Comparison of ENCODE assay signal across 23 cellular contexts in the genomic region with DNA sequence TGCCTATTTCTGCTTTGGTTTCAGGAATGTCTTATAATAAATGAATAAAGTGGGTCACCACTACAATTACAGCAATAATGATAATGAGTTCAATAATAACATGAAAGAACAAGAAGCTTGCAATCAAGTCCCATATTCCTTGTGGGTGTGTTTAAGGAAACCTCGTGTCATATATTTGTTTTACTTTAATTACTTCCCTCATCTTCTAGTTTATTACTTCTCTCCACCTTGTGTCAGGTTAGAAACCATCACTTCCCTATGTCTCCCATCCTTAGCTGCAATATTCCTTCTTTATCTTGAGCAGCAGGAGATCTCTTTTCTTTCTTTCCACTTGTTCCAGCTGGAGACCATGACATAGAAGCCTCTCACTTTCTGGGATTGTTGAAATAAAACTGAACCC.
DNase-seq lines count a peak whose midpoint lies in the region; ATAC-seq and TF ChIP-seq lines count a peak whose summit lies in the region.
"Had no signal": no experiment of that assay in that cellular context is flagged by ENCODE, and none has a peak within 500 bp of the region (broad histone marks: within the 10 kb centered on the region; RNA-seq: fewer than 3 reads in every experiment).

No MANE protein-coding gene starts in this region.

- peak; percentile 98 for ATAC-seq in left colon
- ATAC-seq: A549; CD8-positive, alpha-beta T cell; GM12878 had no signal

- no peaks in the 10 kb centered on the region for H3K9me3 ChIP-seq in OCI-LY7 (ENCODE audit: low read length)
- H3K9me3 ChIP-seq: A549; BLaER1 treated with 17β-estradiol and CSF1 and Interleukin-3, amounts not matched to agents 10 nM and 100 nM; Caco-2 had no signal

- no peaks in the 10 kb centered on the region for H4K20me1 ChIP-seq in OCI-LY7 (ENCODE audit: insufficient read depth, low read length)
- H4K20me1 ChIP-seq: BLaER1 treated with 17β-estradiol and CSF1 and Interleukin-3, amounts not matched to agents 10 nM and 100 nM had no signal

- H3K27ac ChIP-seq in caudate nucleus (ENCODE audit: low read depth, low read length) (peak overlapping the region; percentile 79), substantia nigra (ENCODE audit: low read depth, low read length, poor library complexity, severe bottlenecking) (peak overlapping the region; percentile 91), OCI-LY7 (ENCODE audit: low read depth, low read length, poor library complexity, severe bottlenecking) (no peak overlapping the region), brain microvascular endothelial cell (no peak overlapping the region)
- H3K27ac ChIP-seq: 22Rv1; A549; BLaER1 treated with 17β-estradiol and CSF1 and Interleukin-3, amounts not matched to agents 10 nM and 100 nM; C4-2B had no signal

- H3K36me3 ChIP-seq in OCI-LY7 (ENCODE audit: insufficient read depth, low read length) = no peaks in the 10 kb centered on the region
- no peaks in the 10 kb centered on the region for H3K36me3 ChIP-seq in brain microvascular endothelial cell (replicated peaks)
- H3K36me3 ChIP-seq: BLaER1 treated with 17β-estradiol and CSF1 and Interleukin-3, amounts not matched to agents 10 nM and 100 nM had no signal

- no peak for DNase-seq in caudate nucleus (lab: John Stamatoyannopoulos, UW)
- no peak for DNase-seq in left colon
- no peak for DNase-seq in substantia nigra (lab: John Stamatoyannopoulos, UW)
- no peak for DNase-seq in OCI-LY7 (ENCODE audit: low spot score)
- DNase-seq in brain microvascular endothelial cell = no peak
- no peak for DNase-seq in activated CD4-positive, alpha-beta T cell treated with anti-CD3 and anti-CD28 coated beads, Interleukin-2, amount 50 U/mL, for 4 hours
- DNase-seq: AML-193; Caco-2; Calu3; CD4-positive, alpha-beta T cell; CD8-positive, alpha-beta T cell; DMS 273 treated with DMSO at 0.1 percent for 48 hours; DMS153; DMS53; DMS79; DND-41; EL; GDM1 had no signal

- POLR2A ChIA-PET in OCI-LY7 (lab: Charles Lee) = interaction anchor here (0.6 kb wide), 1 partner anchor 244 kb away, joined by 3 read pairs; no protein-coding TSS in a partner anchor

- CTCF ChIA-PET in OCI-LY7 (lab: Charles Lee; ENCODE audit: unreplicated experiment) = no interaction called here

- H3K79me2 ChIP-seq in OCI-LY7 (ENCODE audit: insufficient read depth, low read depth, low read length) = no peaks in the 10 kb centered on the region

- intact Hi-C loops in left colon (cut with DNase I, micrococcal nuclease) (no loop called here), OCI-LY7 (cut with micrococcal nuclease; ENCODE audit: unreplicated experiment) (no loop called here)

- in situ Hi-C loops in brain microvascular endothelial cell (cut with HindIII; ENCODE audit: low pct_ligation_motif_present, low sequenced_read_pairs) = no loop called here

- H3K9me2 ChIP-seq in OCI-LY7 (ENCODE audit: insufficient read depth, low read length) = no peaks in the 10 kb centered on the region

- H3K4me2 ChIP-seq in OCI-LY7 (ENCODE audit: low read length) = no peak overlapping the region
- H3K4me2 ChIP-seq: A549; BLaER1 treated with 17β-estradiol and CSF1 and Interleukin-3, amounts not matched to agents 10 nM and 100 nM had no signal

- TF ChIP-seq CTCF in OCI-LY7 (conservative IDR thresholded peaks at IDR 0.05; ENCODE audit: low read length) (no peak), brain microvascular endothelial cell (IDR thresholded peaks at IDR 0.05; ENCODE audit: low read depth, low read length, missing control alignments) (no peak)

- H3K4me3 ChIP-seq in OCI-LY7 (ENCODE audit: low read depth, low read length, poor library complexity, severe bottlenecking) = no peak overlapping the region
- no peak overlapping the region for H3K4me3 ChIP-seq in brain microvascular endothelial cell (ENCODE audit: low read depth, low read length)
- H3K4me3 ChIP-seq: A549; BLaER1 treated with 17β-estradiol and CSF1 and Interleukin-3, amounts not matched to agents 10 nM and 100 nM; GM12878 had no signal

- H3K4me1 ChIP-seq in OCI-LY7 (ENCODE audit: insufficient read depth, low read length, poor library complexity, severe bottlenecking) = no peaks in the 10 kb centered on the region
- H3K4me1 ChIP-seq: A549, Caco-2 had no signal

- no peak overlapping the region for H2AFZ ChIP-seq in OCI-LY7 (ENCODE audit: low read length)

- H3K27me3 ChIP-seq in brain microvascular endothelial cell (replicated peaks) = no peaks in the 10 kb centered on the region
- H3K27me3 ChIP-seq: BLaER1 treated with 17β-estradiol and CSF1 and Interleukin-3, amounts not matched to agents 10 nM and 100 nM had no signal

- no TSS peak for BruUV-seq in OCI-LY7 (replicated peaks; lab: Mats Ljungman, UMichigan)

Comparison
In these comparisons a context has a peak if more than half of its experiments do, and no peak if none do; other contexts are left out.
1. H3K27ac ChIP-seq: peak in caudate nucleus (single experiment) and substantia nigra (single experiment); none in OCI-LY7 (single experiment) and brain microvascular endothelial cell (single experiment).